20 cellular contexts compared by ENCODE assay signal in genomic region chr16:24507959-24508358, GRCh38.
"Had no signal": no experiment of that assay in that cellular context is flagged by ENCODE, and none has a peak within 500 bp of the region (broad histone marks: within the 10 kb centered on the region; RNA-seq: fewer than 3 reads in every experiment).

No MANE protein-coding gene starts in this region.

- H3K27me3 ChIP-seq: brain microvascular endothelial cell, SJCRH30 had no signal

- H3K9me3 ChIP-seq: SJCRH30, SK-N-SH had no signal

- H3K36me3 ChIP-seq: brain microvascular endothelial cell, cardiac muscle cell, SJCRH30 had no signal

- DNase-seq: activated CD4-positive, alpha-beta T cell treated with anti-CD3 and anti-CD28 coated beads for 48 hours; activated CD4-positive, alpha-beta T cell treated with anti-CD3 and anti-CD28 coated beads, Interleukin-2, amount 50 U/mL, for 4 hours; activated CD4-positive, CD25-positive, alpha-beta regulatory T cell treated with anti-CD3 and anti-CD28 coated beads, Interleukin-2, amount 50 U/mL, for 72 hours; activated CD8-positive, alpha-beta memory T cell treated with anti-CD3 and anti-CD28 coated beads, Interleukin-2, amount 50 U/mL, for 48 hours; activated CD8-positive, alpha-beta T cell treated with anti-CD3 and anti-CD28 coated beads, Interleukin-2, amount 10 ng/mL, durations not matched to agents 7 days and 5 days; activated naive CD8-positive, alpha-beta T cell treated with anti-CD3 and anti-CD28 coated beads, Interleukin-2, amount 50 U/mL, for 24 hours; activated T-cell treated with anti-CD3 and anti-CD28 coated beads, Interleukin-2, amount 50 U/mL, for 1 hour; Kasumi-1; KBM-7; NCI-H1092; NCI-H1417; NCI-H1694 treated with DMSO at 0.1 percent for 48 hours; NCI-H2029 treated with DMSO at 0.1 percent for 48 hours; NCI-H446; NCI-H524; Right ventricle myocardium superior; SJCRH30; SK-N-SH had no signal

- ATAC-seq: activated CD8-positive, alpha-beta T cell treated with anti-CD3 and anti-CD28 coated beads, Interleukin-2, amount 10 ng/mL, durations not matched to agents 7 days and 5 days; activated naive CD8-positive, alpha-beta T cell treated with anti-CD3 and anti-CD28 coated beads, Interleukin-2, amount 50 U/mL, for 24 hours had no signal

- H3K4me2 ChIP-seq: SK-N-SH had no signal

- H3K4me1 ChIP-seq: SJCRH30 had no signal

- H3K9ac ChIP-seq: SK-N-SH had no signal

- H3K27ac ChIP-seq: brain microvascular endothelial cell, cardiac muscle cell, SJCRH30 had no signal

- H3K4me3 ChIP-seq: cardiac muscle cell, SJCRH30 had no signal
